ENCODE assay signal across 1 cellular context in the genomic region with DNA sequence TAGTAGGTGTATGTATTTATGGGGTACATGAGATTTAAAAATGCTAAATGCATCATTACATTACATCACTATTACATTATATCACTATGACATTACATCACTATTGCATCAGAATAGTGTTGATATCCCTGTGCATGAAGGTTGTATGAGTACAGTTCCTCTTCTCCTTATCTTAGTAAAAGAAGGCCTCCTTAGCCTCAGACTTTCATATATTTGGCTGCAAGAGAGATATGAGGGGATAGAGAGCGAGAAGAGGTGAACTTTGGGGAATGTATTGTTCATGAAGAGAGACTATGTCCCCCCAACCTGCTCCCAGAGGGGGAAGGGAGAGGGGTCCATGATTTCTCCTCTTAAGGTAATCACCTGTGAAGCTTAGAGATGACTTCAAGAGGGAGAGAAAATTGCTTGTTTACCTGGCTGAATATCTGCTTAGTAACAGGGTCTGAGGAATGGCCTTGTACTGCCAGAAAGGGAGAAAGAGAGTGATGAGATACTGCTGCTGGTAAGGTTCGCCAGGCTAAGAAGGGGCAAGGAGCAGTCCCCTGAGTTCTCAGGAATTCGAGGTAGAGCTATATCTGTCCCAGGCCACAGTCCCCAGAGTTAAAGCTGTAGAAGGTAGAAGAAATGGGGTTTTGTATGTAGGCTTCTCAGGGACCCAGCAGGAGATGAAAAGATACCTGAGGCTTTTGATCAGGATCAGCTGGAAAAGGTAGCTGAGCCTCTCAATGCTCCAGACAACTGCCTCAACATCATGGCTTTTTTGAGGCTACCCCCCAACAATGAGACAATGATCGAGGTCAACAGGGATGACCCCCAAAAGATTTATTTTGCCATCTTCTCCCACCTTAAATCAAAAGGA.
TF ChIP-seq lines count a peak whose summit lies in the region.

No MANE protein-coding gene starts in this region.

TF ChIP-seq in K562, 482 proteins besides CTCF, POLR2A, EP300 and RAD21 (continued from another document and continues in another):
- no peak for TF ChIP-seq RFX7 (CRISPR knock-in tag; IDR thresholded peaks at IDR 0.05)
- no peak for TF ChIP-seq MIER1 (IDR thresholded peaks at IDR 0.05; ENCODE audit: low read depth)
- TF ChIP-seq ZNF764 (CRISPR knock-in tag; IDR thresholded peaks at IDR 0.05; ENCODE audit: low read depth) = no peak
- 0 out of 2 replicates have a peak, but pooled peaks have one; percentile 7 for TF ChIP-seq TSHZ1 (CRISPR knock-in tag; IDR thresholded peaks at IDR 0.05)
- TF ChIP-seq ZNF57 (CRISPR knock-in tag; IDR thresholded peaks at IDR 0.05) = no peak
- TF ChIP-seq ZNF184 (CRISPR knock-in tag; IDR thresholded peaks at IDR 0.05) = no peak
- no peak for TF ChIP-seq ARHGAP35 (IDR thresholded peaks at IDR 0.05; ENCODE audit: partially characterized antibody)
- no peak for TF ChIP-seq ZBTB5 (IDR thresholded peaks at IDR 0.05)
- TF ChIP-seq DDX20 (tag; IDR thresholded peaks at IDR 0.05; ENCODE audit: low read depth) = peak; percentile 78; the same call in 1 of the 2 replicates
- no peak for TF ChIP-seq ZNF324 (CRISPR knock-in tag; IDR thresholded peaks at IDR 0.05)
- no peak for TF ChIP-seq YY1 (IDR thresholded peaks at IDR 0.05; ENCODE audit: borderline replicate concordance in 1 of 3, control insufficient read depth in 1 of 3, extremely low read depth in 1 of 3, insufficient read depth in 3 of 3, insufficient read length in 1 of 3, insufficient replicate concordance in 2 of 3, low read depth in 1 of 3, low read length in 2 of 3)
- no peak; the same call in 1 of the 2 replicates for TF ChIP-seq L3MBTL2 (IDR thresholded peaks at IDR 0.05)
- peak; percentile 79 for TF ChIP-seq MYC (IDR thresholded peaks at IDR 0.05; ENCODE audit: low read depth, low read length)
- peak; percentile 31; the same call in 1 of the 2 replicates for TF ChIP-seq MYC (CRISPR knock-in tag; IDR thresholded peaks at IDR 0.05; ENCODE audit: borderline replicate concordance, low read depth)
- peak; percentile 82; the same call in 1 of the 2 replicates for TF ChIP-seq BRD4 (IDR thresholded peaks at IDR 0.05)
- no peak for TF ChIP-seq ILF3 (IDR thresholded peaks at IDR 0.05; ENCODE audit: borderline replicate concordance)
- no peak for TF ChIP-seq KAT7 (CRISPR knock-in tag; IDR thresholded peaks at IDR 0.05; ENCODE audit: borderline replicate concordance)
- no peak for TF ChIP-seq ZBED1 (IDR thresholded peaks at IDR 0.05)
- TF ChIP-seq SNIP1 (IDR thresholded peaks at IDR 0.05; ENCODE audit: low read depth) = no peak
- TF ChIP-seq ESRRA (IDR thresholded peaks at IDR 0.05; ENCODE audit: borderline replicate concordance, low read depth) = peak; percentile 47; the same call in 1 of the 2 replicates
- peak; percentile 70 for TF ChIP-seq PTRF (tag; IDR thresholded peaks at IDR 0.05)
- no peak for TF ChIP-seq ZNF146 (CRISPR knock-in tag; IDR thresholded peaks at IDR 0.05; ENCODE audit: unreplicated experiment)
- no peak for TF ChIP-seq ZNF3 (CRISPR knock-in tag; IDR thresholded peaks at IDR 0.05)
- TF ChIP-seq, protein P1, sequence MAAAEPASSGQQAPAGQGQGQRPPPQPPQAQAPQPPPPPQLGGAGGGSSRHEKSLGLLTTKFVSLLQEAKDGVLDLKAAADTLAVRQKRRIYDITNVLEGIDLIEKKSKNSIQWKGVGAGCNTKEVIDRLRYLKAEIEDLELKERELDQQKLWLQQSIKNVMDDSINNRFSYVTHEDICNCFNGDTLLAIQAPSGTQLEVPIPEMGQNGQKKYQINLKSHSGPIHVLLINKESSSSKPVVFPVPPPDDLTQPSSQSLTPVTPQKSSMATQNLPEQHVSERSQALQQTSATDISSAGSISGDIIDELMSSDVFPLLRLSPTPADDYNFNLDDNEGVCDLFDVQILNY (CRISPR knock-in tag; IDR thresholded peaks at IDR 0.05) = no peak
- no peak for TF ChIP-seq ZNF174 (CRISPR knock-in tag; IDR thresholded peaks at IDR 0.05)
- TF ChIP-seq TSC22D4 (tag; IDR thresholded peaks at IDR 0.05) = no peak
- no peak for TF ChIP-seq RB1 (IDR thresholded peaks at IDR 0.05; ENCODE audit: low read depth)
- TF ChIP-seq NELFE (IDR thresholded peaks at IDR 0.05; ENCODE audit: insufficient read depth, insufficient read length) = no peak
- TF ChIP-seq THRAP3 (IDR thresholded peaks at IDR 0.05; ENCODE audit: borderline replicate concordance) = no peak
- peak; percentile 46; the same call in 1 of the 2 replicates for TF ChIP-seq SUPT5H (IDR thresholded peaks at IDR 0.05)
- no peak for TF ChIP-seq SAP30 (IDR thresholded peaks at IDR 0.05; ENCODE audit: borderline replicate concordance, insufficient read depth, low read depth, low read length, poor library complexity, severe bottlenecking)
- TF ChIP-seq ZBTB1 (CRISPR knock-in tag; IDR thresholded peaks at IDR 0.05; ENCODE audit: borderline replicate concordance, low read depth) = no peak
- TF ChIP-seq ZNF444 (CRISPR knock-in tag; IDR thresholded peaks at IDR 0.05) = peak; percentile 44; the same call in 1 of the 2 replicates
- peak; percentile 67; the same call in 1 of the 2 replicates for TF ChIP-seq ZNF79 (CRISPR knock-in tag; IDR thresholded peaks at IDR 0.05; ENCODE audit: low read depth)
- TF ChIP-seq NFYB (IDR thresholded peaks at IDR 0.05; ENCODE audit: extremely low read depth, insufficient read length) = no peak
- no peak for TF ChIP-seq MYNN (IDR thresholded peaks at IDR 0.05)
- no peak for TF ChIP-seq MYNN (CRISPR knock-in tag; IDR thresholded peaks at IDR 0.05)
- no peak for TF ChIP-seq LARP7 (IDR thresholded peaks at IDR 0.05)
- TF ChIP-seq ETV6 (IDR thresholded peaks at IDR 0.05; ENCODE audit: borderline replicate concordance in 1 of 2, low read depth in 2 of 2, low read length in 1 of 2) = no peak
- no peak for TF ChIP-seq ETV6 (CRISPR knock-in tag; IDR thresholded peaks at IDR 0.05; ENCODE audit: borderline replicate concordance)
- no peak for TF ChIP-seq PATZ1 (CRISPR knock-in tag; IDR thresholded peaks at IDR 0.05; ENCODE audit: borderline replicate concordance)
- no peak for TF ChIP-seq ZNF408 (CRISPR knock-in tag; IDR thresholded peaks at IDR 0.05; ENCODE audit: low read depth)
- TF ChIP-seq PHF20 (IDR thresholded peaks at IDR 0.05; ENCODE audit: partially characterized antibody) = no peak
